Comparison of ENCODE assay signal across 15 cellular contexts in the genomic region with DNA sequence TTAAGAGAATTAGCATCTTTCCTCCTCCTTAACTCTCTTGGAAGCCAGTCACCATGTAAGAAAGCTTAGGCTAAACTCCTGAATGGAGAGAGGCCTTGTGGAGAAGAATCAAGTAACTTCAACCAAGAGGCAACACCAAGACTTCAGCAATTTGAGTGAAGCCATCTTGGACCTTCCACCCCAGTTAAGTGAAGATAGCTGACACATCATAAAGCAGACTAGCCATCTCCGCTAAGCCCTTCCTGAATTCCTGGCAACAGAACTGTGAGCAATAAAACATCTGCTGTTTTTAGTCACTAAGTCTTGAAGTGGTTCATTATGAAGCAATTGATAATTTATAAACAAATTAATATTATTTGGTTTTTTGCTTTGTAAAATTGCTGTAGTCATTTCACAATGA. TPM values are rescaled to one million over a fixed set of nuclear protein-coding genes. Genes with fewer than 3 reads are reported as not detected.
DNase-seq lines count a peak whose midpoint lies in the region; ATAC-seq, FAIRE-seq and TF ChIP-seq lines count a peak whose summit lies in the region.
"Had no signal": no experiment of that assay in that cellular context is flagged by ENCODE, and none has a peak within 500 bp of the region (broad histone marks: within the 10 kb centered on the region; RNA-seq: fewer than 3 reads in every experiment).

No MANE protein-coding gene starts in this region.

- H2AK5ac ChIP-seq in mesenchymal stem cell (ENCODE audit: low read length, severe bottlenecking): no peak overlapping the region

- peaks cover 22% of the 10 kb centered on the region for H3K9me3 ChIP-seq in A673 (ENCODE audit: low read depth, low read length, poor library complexity, severe bottlenecking)
- no peaks in the 10 kb centered on the region for H3K9me3 ChIP-seq in HEK293 (ENCODE audit: control insufficient read depth, insufficient read depth, low read depth, low read length)
- H3K9me3 ChIP-seq in astrocyte (ENCODE audit: insufficient read depth, low read depth, low read length): peaks cover 19% of the 10 kb centered on the region
- peaks cover 21% of the 10 kb centered on the region for H3K9me3 ChIP-seq in mesenchymal stem cell (ENCODE audit: control insufficient read depth, low read length)
- H3K9me3 ChIP-seq: right atrium auricular region, upper lobe of right lung had no signal

- DNase-seq in A673 (ENCODE audit: low spot score) (peak; percentile 7), astrocyte (ENCODE audit: low read depth) (no peak), mesenchymal stem cell (peak; percentile 14), HEK293T (ENCODE audit: extremely low spot score) (no peak), NAMALWA (ENCODE audit: low spot score) (no peak), NCI-H2227 treated with DMSO at 0.1 percent for 48 hours (lab: John Stamatoyannopoulos, UW) (no peak)
- DNase-seq: activated CD4-positive, alpha-beta T cell treated with anti-CD3 and anti-CD28 coated beads, Interleukin-2, amount 50 U/mL, for 48 hours; activated naive CD4-positive, alpha-beta T cell treated with anti-CD3 and anti-CD28 coated beads, Interleukin-2, amount 10 ng/mL, durations not matched to agents 7 days and 5 days; upper lobe of right lung had no signal

- H2BK5ac ChIP-seq in mesenchymal stem cell (ENCODE audit: low read depth, low read length, poor library complexity, severe bottlenecking): no peak overlapping the region

- intact Hi-C loops in A673 (cut with micrococcal nuclease; ENCODE audit: unreplicated experiment): loop anchor here (10.0 kb wide), 1 partner anchor 245 kb away; no protein-coding TSS in a partner anchor

- H3K14ac ChIP-seq in mesenchymal stem cell (ENCODE audit: low read length in 2 of 2): no peak overlapping the region

- H3K27ac Mint-ChIP-seq in astrocyte (ENCODE audit: unreplicated experiment): no peak overlapping the region

- H2AFZ ChIP-seq in astrocyte (ENCODE audit: low read depth, low read length) (no peak overlapping the region), mesenchymal stem cell (ENCODE audit: low read depth, low read length) (no peak overlapping the region)

- H3K4me2 ChIP-seq in astrocyte (ENCODE audit: low read length) (no peak overlapping the region), mesenchymal stem cell (ENCODE audit: low read length, poor library complexity, severe bottlenecking) (no peak overlapping the region)

- H3K4ac ChIP-seq in mesenchymal stem cell (ENCODE audit: low read depth in 1 of 2, low read length in 2 of 2): no peak overlapping the region

- peaks cover 14% of the 10 kb centered on the region for H3K79me1 ChIP-seq in mesenchymal stem cell (replicated peaks; ENCODE audit: low read length, poor library complexity, severe bottlenecking)

- no peaks in the 10 kb centered on the region for H4K20me1 ChIP-seq in astrocyte (ENCODE audit: insufficient read depth, low read length)

- CTCF ChIA-PET in A673 (lab: Charles Lee) (no interaction called here), HEK293 (lab: Yijun Ruan, JAX) (interaction anchor here (0.6 to 2.1 kb wide), 8 partner anchors 8 to 882 kb away, joined by 3 to 7 read pairs (median 4); no protein-coding TSS in a partner anchor), HEK293T (lab: Yijun Ruan, JAX) (interaction anchor here (0.6 to 2.6 kb wide), 4 partner anchors 9 to 429 kb away, joined by 3 to 10 read pairs (median 3); no protein-coding TSS in a partner anchor)

- H3K4me1 ChIP-seq in A673 (ENCODE audit: insufficient read depth, low read length, poor library complexity, severe bottlenecking): no peaks in the 10 kb centered on the region
- no peaks in the 10 kb centered on the region for H3K4me1 ChIP-seq in HEK293 (ENCODE audit: control insufficient read depth, insufficient read depth, low read length)
- H3K4me1 ChIP-seq in astrocyte (ENCODE audit: insufficient read depth, low read length): peaks cover 3% of the 10 kb centered on the region
- peaks cover 2% of the 10 kb centered on the region for H3K4me1 ChIP-seq in mesenchymal stem cell (ENCODE audit: control insufficient read depth, insufficient read depth, low read depth, low read length)

- H3K9ac ChIP-seq in astrocyte (ENCODE audit: low read length) (no peak overlapping the region), mesenchymal stem cell (ENCODE audit: low read length) (no peak overlapping the region)

- H3K27ac ChIP-seq in A673 (ENCODE audit: low read depth, low read length, poor library complexity, severe bottlenecking): no peak overlapping the region
- no peak overlapping the region for H3K27ac ChIP-seq in HEK293 (ENCODE audit: extremely low read depth, low read depth, low read length)
- no peak overlapping the region for H3K27ac ChIP-seq in astrocyte (ENCODE audit: low read depth, low read length)
- no peak overlapping the region for H3K27ac ChIP-seq in mesenchymal stem cell (ENCODE audit: low read length, poor library complexity, severe bottlenecking)
- H3K27ac ChIP-seq: KMS-11 had no signal

- H3K79me2 ChIP-seq in astrocyte (ENCODE audit: insufficient read depth, low read length): peaks cover 12% of the 10 kb centered on the region

- peaks cover 24% of the 10 kb centered on the region for H3K36me3 Mint-ChIP-seq in astrocyte (ENCODE audit: low read depth, unreplicated experiment)

- peaks cover 24% of the 10 kb centered on the region for H3K36me3 ChIP-seq in A673 (ENCODE audit: insufficient read depth, low read length, poor library complexity, severe bottlenecking)
- peaks cover 0 to 23% of the 10 kb centered on the region in 2 experiments; a peak in 1 of 3 replicates for H3K36me3 ChIP-seq in HEK293 (ENCODE audit: control insufficient read depth in 2 of 2, insufficient read depth in 1 of 2, low read length in 2 of 2)
- H3K36me3 ChIP-seq in astrocyte (ENCODE audit: insufficient read depth, low read length): peaks cover 19% of the 10 kb centered on the region
- peaks cover 8 to 22% of the 10 kb centered on the region in 2 experiments for H3K36me3 ChIP-seq in mesenchymal stem cell (ENCODE audit: control insufficient read depth in 1 of 2, insufficient read depth in 2 of 2, low read depth in 1 of 2, low read length in 2 of 2)

- peak overlapping the region; percentile 3 for H3K4me3 Mint-ChIP-seq in astrocyte (ENCODE audit: unreplicated experiment)

- no peak overlapping the region for H2BK15ac ChIP-seq in mesenchymal stem cell (ENCODE audit: low read depth, poor library complexity, severe bottlenecking)

- H3K4me3 ChIP-seq in A673 (ENCODE audit: low read depth, low read length, poor library complexity, severe bottlenecking) (no peak overlapping the region), HEK293 (ENCODE audit: low read depth, low read length) (no peak overlapping the region), astrocyte (ENCODE audit: insufficient read depth, low read depth, low read length) (no peak overlapping the region), mesenchymal stem cell (ENCODE audit: insufficient read depth in 1 of 2, low read depth in 1 of 2, low read length in 2 of 2) (no peak overlapping the region)

- FAIRE-seq in astrocyte (lab: Jason Lieb, UNC): no peak
- FAIRE-seq: colon had no signal

- H2BK120ac ChIP-seq in mesenchymal stem cell (ENCODE audit: low read depth, low read length): no peak overlapping the region

- H4K8ac ChIP-seq in mesenchymal stem cell (ENCODE audit: low read length): no peak overlapping the region

- no peak overlapping the region for H3K23ac ChIP-seq in mesenchymal stem cell (ENCODE audit: low read length in 2 of 2)

- H2BK12ac ChIP-seq in mesenchymal stem cell (ENCODE audit: low read length in 2 of 2): no peak overlapping the region

- H3K18ac ChIP-seq in mesenchymal stem cell (ENCODE audit: low read depth in 1 of 2, low read length in 2 of 2): no peak overlapping the region

- POLR2A ChIA-PET in A673 (lab: Charles Lee; ENCODE audit: low non-redundant PET): no interaction called here
- POLR2A ChIA-PET in HEK293 (lab: Yijun Ruan, JAX): interaction anchor here (2.4 to 2.9 kb wide), 2 partner anchors 51 to 198 kb away, joined by 7 to 20 read pairs; a partner anchor contains a TSS
- POLR2A ChIA-PET in HEK293T (lab: Yijun Ruan, JAX): interaction anchor here (1.0 to 3.0 kb wide), 12 partner anchors 8 to 258 kb away, joined by 3 to 26 read pairs (median 8); a partner anchor contains a TSS

- no peak for ATAC-seq in GM18511 (IDR thresholded peaks at IDR 0.05; ENCODE audit: unreplicated experiment)
- ATAC-seq: upper lobe of right lung had no signal

- peaks cover 3% of the 10 kb centered on the region for H3K4me1 Mint-ChIP-seq in astrocyte (ENCODE audit: low read depth, unreplicated experiment)

- WGBS in mesenchymal stem cell: no CpG with 5 or more reads among the region's 1 CpG

- H3K9me3 Mint-ChIP-seq in astrocyte (ENCODE audit: unreplicated experiment): peaks cover 19% of the 10 kb centered on the region

- BruUV-seq in A673 (replicated peaks; lab: Mats Ljungman, UMichigan): no TSS peak

- H3K27me3 ChIP-seq in A673 (replicated peaks; ENCODE audit: insufficient read depth, low read depth, low read length, poor library complexity): no peaks in the 10 kb centered on the region
- H3K27me3 ChIP-seq in astrocyte (ENCODE audit: insufficient read depth, low read length): no peaks in the 10 kb centered on the region
- no peaks in the 10 kb centered on the region for H3K27me3 ChIP-seq in mesenchymal stem cell (ENCODE audit: control insufficient read depth in 1 of 2, insufficient read depth in 1 of 2, low read length in 2 of 2)
- H3K27me3 ChIP-seq: right atrium auricular region, upper lobe of right lung had no signal

- no peaks in the 10 kb centered on the region for H3K27me3 Mint-ChIP-seq in astrocyte (ENCODE audit: low read depth, unreplicated experiment)
- H3K27me3 Mint-ChIP-seq: stimulated activated naive CD8-positive, alpha-beta T cell treated with anti-CD3 and anti-CD28 coated beads, Interleukin-15, Interleukin-2, amounts not matched to agents 100 ng/mL and 50 ng/mL, for 24 hours had no signal

- no peak for TF ChIP-seq CTCF in A673 (conservative IDR thresholded peaks at IDR 0.05; ENCODE audit: low read depth, low read length)
- no peak for TF ChIP-seq CTCF in HEK293 (tag by site-specific recombination; IDR thresholded peaks at IDR 0.05)
- TF ChIP-seq CTCF in astrocyte (IDR thresholded peaks at IDR 0.05; ENCODE audit: insufficient read depth, low read depth, low read length): no peak

- no peak overlapping the region for H4K91ac ChIP-seq in mesenchymal stem cell (ENCODE audit: low read length)

TF ChIP-seq in HEK293, 187 proteins besides CTCF, POLR2A, EP300 and RAD21 (continues in another document):
- peak; percentile 49; the same call in 1 of the 2 replicates for TF ChIP-seq ZNF266 (tag by site-specific recombination; IDR thresholded peaks at IDR 0.05; ENCODE audit: low read depth)

TF ChIP-seq in HEK293T, 16 proteins besides CTCF, POLR2A, EP300 and RAD21:
- TF ChIP-seq L3MBTL2 (conservative IDR thresholded peaks at IDR 0.05): no peak
- TF ChIP-seq FOXM1 (IDR thresholded peaks at IDR 0.05; ENCODE audit: borderline replicate concordance): no peak
- TF ChIP-seq SUZ12 (IDR thresholded peaks at IDR 0.05): no peak
- no peak for TF ChIP-seq ELF4 (IDR thresholded peaks at IDR 0.05)
- no peak for TF ChIP-seq BHLHE40 (IDR thresholded peaks at IDR 0.05; ENCODE audit: borderline replicate concordance)

RNA-seq across cellular contexts. Expression of a gene that starts 1.5 kb away (rescaled TPM):
- 34.5 and 34.7 TPM in 2 replicates for total RNA-seq in A673 (2021)
- 7.9 and 8.0 TPM in 2 replicates for total RNA-seq in astrocyte
- polyA plus RNA-seq in mesenchymal stem cell (2013, experiment 1 of 2): 4.0 TPM
- 3.6 TPM for polyA plus RNA-seq in mesenchymal stem cell (2013, experiment 2 of 2)

RNA-seq across cellular contexts. Expression of a gene that starts 50.7 kb away (rescaled TPM):
- total RNA-seq in A673 (2021): 17.0 and 18.1 TPM in 2 replicates
- total RNA-seq in astrocyte: 19.0 and 20.4 TPM in 2 replicates
- 8.5 TPM for polyA plus RNA-seq in mesenchymal stem cell (2013, experiment 1 of 2)
- polyA plus RNA-seq in mesenchymal stem cell (2013, experiment 2 of 2): 8.3 TPM

Comparison
In these comparisons a context has a peak if more than half of its experiments do, and no peak if none do; other contexts are left out.
1. DNase-seq: peak in A673 (single experiment) and mesenchymal stem cell (single experiment); none in astrocyte (single experiment), HEK293T (single experiment), NAMALWA (single experiment) and NCI-H2227 treated with DMSO at 0.1 percent for 48 hours (single experiment).